In the genomic region with DNA sequence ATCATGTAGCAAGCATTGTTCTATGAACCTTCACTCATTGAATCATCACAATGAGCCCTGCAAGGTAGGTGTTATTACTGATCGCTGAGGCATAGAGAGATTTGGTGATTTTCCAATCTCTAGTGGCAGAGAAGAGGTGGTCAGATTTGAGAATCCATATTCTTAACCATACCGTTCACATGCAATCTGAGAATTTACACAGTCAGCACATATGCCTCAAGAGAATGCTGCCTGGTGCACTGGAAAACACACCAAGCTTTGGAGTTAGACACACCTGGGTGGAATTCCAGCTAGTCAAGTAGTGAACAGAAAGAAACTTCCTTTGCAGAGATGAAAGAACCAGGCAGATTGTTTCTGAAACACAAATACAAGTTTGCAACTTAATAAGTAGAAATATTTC, we compare ENCODE assay signal across 15 cellular contexts.
A peak's percentile ranks its signal among the peaks of the same experiment; 100 is the strongest.
DNase-seq lines count a peak whose midpoint lies in the region; ATAC-seq, FAIRE-seq and TF ChIP-seq lines count a peak whose summit lies in the region.
"Had no signal": no experiment of that assay in that cellular context is flagged by ENCODE, and none has a peak within 500 bp of the region (broad histone marks: within the 10 kb centered on the region; RNA-seq: fewer than 3 reads in every experiment).

No MANE protein-coding gene starts in this region.

- no peak for TF ChIP-seq POLR2A in K562 (conservative IDR thresholded peaks at IDR 0.05)

- no peak overlapping the region for H2AFZ ChIP-seq in K562 (ENCODE audit: low read depth, low read length)

- H4K20me1 ChIP-seq in K562 (replicated peaks; ENCODE audit: control insufficient read depth, insufficient read depth, low read length), result no peaks in the 10 kb centered on the region
- H4K20me1 ChIP-seq: BLaER1 treated with 17β-estradiol and CSF1 and Interleukin-3, amounts not matched to agents 10 nM and 100 nM had no signal

- H3K27me3 ChIP-seq in K562 (ENCODE audit: control insufficient read depth in 2 of 2, insufficient read depth in 2 of 2, low read length in 2 of 2) (peaks cover 0 to 5% of the 10 kb centered on the region in 2 experiments; a peak in 1 of 5 replicates), lower lobe of right lung (ENCODE audit: low read depth) (no peaks in the 10 kb centered on the region)
- H3K27me3 ChIP-seq: BLaER1 treated with 17β-estradiol and CSF1 and Interleukin-3, amounts not matched to agents 10 nM and 100 nM had no signal

- intact Hi-C loops in K562 (cut with micrococcal nuclease), result no loop called here
- intact Hi-C loops in lower lobe of right lung (cut with DNase I), result no loop called here

- H3K27ac Mint-ChIP-seq in naive thymus-derived CD8-positive, alpha-beta T cell, result no peak overlapping the region
- H3K27ac Mint-ChIP-seq: CD4-positive, CD25-positive, alpha-beta regulatory T cell had no signal

- no peak overlapping the region for H3K9ac ChIP-seq in K562 (ENCODE audit: insufficient read depth in 1 of 2, low read depth in 2 of 2, low read length in 2 of 2)
- H3K9ac ChIP-seq: BLaER1 treated with 17β-estradiol and CSF1 and Interleukin-3, amounts not matched to agents 10 nM and 100 nM had no signal

- H3K9me1 ChIP-seq in K562 (ENCODE audit: control insufficient read depth, insufficient read depth, low read length), result no peaks in the 10 kb centered on the region

- no peak for TF ChIP-seq RAD21 in K562 (CRISPR knock-in tag; conservative IDR thresholded peaks at IDR 0.05 in 1 of 2, IDR thresholded peaks at IDR 0.05 in 1 of 2)

- H3K27me3 Mint-ChIP-seq in naive thymus-derived CD8-positive, alpha-beta T cell, result peaks cover 0 to 4% (median 0%) of the 10 kb centered on the region in 5 donors

- H3K9me3 Mint-ChIP-seq in naive thymus-derived CD8-positive, alpha-beta T cell, result peaks cover 0 to 2% (median 0%) of the 10 kb centered on the region in 9 donors
- H3K9me3 Mint-ChIP-seq: CD4-positive, CD25-positive, alpha-beta regulatory T cell had no signal

- H3K36me3 ChIP-seq in K562 (ENCODE audit: control insufficient read depth, insufficient read depth, low read length) (no peaks in the 10 kb centered on the region), lower lobe of right lung (no peaks in the 10 kb centered on the region)
- H3K36me3 ChIP-seq: BLaER1 treated with 17β-estradiol and CSF1 and Interleukin-3, amounts not matched to agents 10 nM and 100 nM had no signal

- DNase-seq in NCI-H748 (lab: John Stamatoyannopoulos, UW; ENCODE audit: unreplicated experiment) (peak; percentile 16), NCI-H748 treated with DMSO at 0.1 percent for 48 hours (lab: John Stamatoyannopoulos, UW) (no peak), NCI-H345 treated with DMSO at 0.1 percent for 48 hours (lab: John Stamatoyannopoulos, UW; ENCODE audit: unreplicated experiment) (peak; percentile 17), K562 (ENCODE audit: extremely low read depth in 1 of 4, low spot score in 3 of 4) (no peak), lower lobe of right lung (no peak)
- no peak for DNase-seq in naive thymus-derived CD8-positive, alpha-beta T cell
- DNase-seq: 8988T; ACHN; CD4-positive, CD25-positive, alpha-beta regulatory T cell; DMS53; GF-D8 had no signal

- in situ Hi-C loops in K562 (cut with MboI), result no loop called here

- no peak overlapping the region for H3K4me3 Mint-ChIP-seq in naive thymus-derived CD8-positive, alpha-beta T cell
- H3K4me3 Mint-ChIP-seq: CD4-positive, CD25-positive, alpha-beta regulatory T cell had no signal

- no peak for TF ChIP-seq EP300 in K562 (IDR thresholded peaks at IDR 0.05; ENCODE audit: low read length)

- no peak for FAIRE-seq in K562 (lab: Jason Lieb, UNC)
- FAIRE-seq: GM19239 had no signal

- CTCF ChIA-PET in K562 (lab: Yijun Ruan, JAX; ENCODE audit: low intra/inter-chr PET ratio), result no interaction called here

- no peak overlapping the region for H3K4me2 ChIP-seq in K562 (ENCODE audit: insufficient read depth, low read length)
- H3K4me2 ChIP-seq: BLaER1 treated with 17β-estradiol and CSF1 and Interleukin-3, amounts not matched to agents 10 nM and 100 nM had no signal

- ATAC-seq in K562, result no peak
- ATAC-seq in lower lobe of right lung, result no peak
- ATAC-seq in GM21390 (IDR thresholded peaks at IDR 0.05; ENCODE audit: unreplicated experiment), result no peak
- ATAC-seq in naive thymus-derived CD8-positive, alpha-beta T cell, result no peak
- ATAC-seq: HCT116 had no signal

- no peak for TF ChIP-seq CTCF in K562 (IDR thresholded peaks at IDR 0.05 in 2 of 3, conservative IDR thresholded peaks at IDR 0.05 in 1 of 3; ENCODE audit: insufficient read depth in 2 of 3, low read depth in 1 of 3, low read length in 3 of 3)
- TF ChIP-seq CTCF in lower lobe of right lung (IDR thresholded peaks at IDR 0.05), result no peak

- POLR2A ChIA-PET in K562 (lab: Yijun Ruan, JAX), result interaction anchor here (1.5 kb wide), 1 partner anchor 10 kb away, joined by 3 read pairs; no protein-coding TSS in a partner anchor
- POLR2A ChIA-PET in naive thymus-derived CD8-positive, alpha-beta T cell (lab: Charles Lee), result no interaction called here

- WGBS in K562 (ENCODE audit: insufficient coverage, low coverage, missing lambda C conversion rate), result 4% methylated on average over 2 of the region's 2 CpGs

- no peaks in the 10 kb centered on the region for H3K36me3 Mint-ChIP-seq in naive thymus-derived CD8-positive, alpha-beta T cell
- H3K36me3 Mint-ChIP-seq: CD4-positive, CD25-positive, alpha-beta regulatory T cell had no signal

- H3K27ac ChIP-seq in K562 (ENCODE audit: extremely low read depth, low read depth, low read length), result no peak overlapping the region
- H3K27ac ChIP-seq in lower lobe of right lung, result no peak overlapping the region
- H3K27ac ChIP-seq: BLaER1 treated with 17β-estradiol and CSF1 and Interleukin-3, amounts not matched to agents 10 nM and 100 nM had no signal

- H3K9me3 ChIP-seq in K562 (replicated peaks; ENCODE audit: control insufficient read depth, insufficient read depth, low read depth, low read length) (no peaks in the 10 kb centered on the region), lower lobe of right lung (no peaks in the 10 kb centered on the region)
- H3K9me3 ChIP-seq: BLaER1 treated with 17β-estradiol and CSF1 and Interleukin-3, amounts not matched to agents 10 nM and 100 nM had no signal

- H3K79me2 ChIP-seq in K562 (ENCODE audit: control insufficient read depth, insufficient read depth, low read length), result no peaks in the 10 kb centered on the region

- peaks cover 0 to 5% (median 1%) of the 10 kb centered on the region in 4 donors for H3K4me1 Mint-ChIP-seq in naive thymus-derived CD8-positive, alpha-beta T cell
- H3K4me1 Mint-ChIP-seq: CD4-positive, CD25-positive, alpha-beta regulatory T cell had no signal

- H3K4me3 ChIP-seq in K562 (no peak overlapping the region), lower lobe of right lung (no peak overlapping the region)
- H3K4me3 ChIP-seq: BLaER1 treated with 17β-estradiol and CSF1 and Interleukin-3, amounts not matched to agents 10 nM and 100 nM had no signal

- H3K4me1 ChIP-seq in K562 (replicated peaks in 1 of 2; ENCODE audit: control insufficient read depth in 2 of 2, insufficient read depth in 2 of 2, low read length in 2 of 2), result no peaks in the 10 kb centered on the region
- no peaks in the 10 kb centered on the region for H3K4me1 ChIP-seq in lower lobe of right lung

- no TSS peak for BruUV-seq in K562 (replicated peaks; lab: Mats Ljungman, UMichigan)

TF ChIP-seq in K562, 482 proteins besides CTCF, POLR2A, EP300 and RAD21 (continues in another document):
- TF ChIP-seq, protein P1, sequence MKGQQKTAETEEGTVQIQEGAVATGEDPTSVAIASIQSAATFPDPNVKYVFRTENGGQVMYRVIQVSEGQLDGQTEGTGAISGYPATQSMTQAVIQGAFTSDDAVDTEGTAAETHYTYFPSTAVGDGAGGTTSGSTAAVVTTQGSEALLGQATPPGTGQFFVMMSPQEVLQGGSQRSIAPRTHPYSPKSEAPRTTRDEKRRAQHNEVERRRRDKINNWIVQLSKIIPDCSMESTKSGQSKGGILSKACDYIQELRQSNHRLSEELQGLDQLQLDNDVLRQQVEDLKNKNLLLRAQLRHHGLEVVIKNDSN (CRISPR knock-in tag; IDR thresholded peaks at IDR 0.05), result no peak
- TF ChIP-seq, protein P2, sequence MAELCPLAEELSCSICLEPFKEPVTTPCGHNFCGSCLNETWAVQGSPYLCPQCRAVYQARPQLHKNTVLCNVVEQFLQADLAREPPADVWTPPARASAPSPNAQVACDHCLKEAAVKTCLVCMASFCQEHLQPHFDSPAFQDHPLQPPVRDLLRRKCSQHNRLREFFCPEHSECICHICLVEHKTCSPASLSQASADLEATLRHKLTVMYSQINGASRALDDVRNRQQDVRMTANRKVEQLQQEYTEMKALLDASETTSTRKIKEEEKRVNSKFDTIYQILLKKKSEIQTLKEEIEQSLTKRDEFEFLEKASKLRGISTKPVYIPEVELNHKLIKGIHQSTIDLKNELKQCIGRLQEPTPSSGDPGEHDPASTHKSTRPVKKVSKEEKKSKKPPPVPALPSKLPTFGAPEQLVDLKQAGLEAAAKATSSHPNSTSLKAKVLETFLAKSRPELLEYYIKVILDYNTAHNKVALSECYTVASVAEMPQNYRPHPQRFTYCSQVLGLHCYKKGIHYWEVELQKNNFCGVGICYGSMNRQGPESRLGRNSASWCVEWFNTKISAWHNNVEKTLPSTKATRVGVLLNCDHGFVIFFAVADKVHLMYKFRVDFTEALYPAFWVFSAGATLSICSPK (IDR thresholded peaks at IDR 0.05; ENCODE audit: borderline replicate concordance), result no peak
- TF ChIP-seq MAFF (IDR thresholded peaks at IDR 0.05; ENCODE audit: low read length), result peak; percentile 58
- TF ChIP-seq MAFG (tag; conservative IDR thresholded peaks at IDR 0.05), result peak; percentile 46

Comparison
In these comparisons a context has a peak if more than half of its experiments do, and no peak if none do; other contexts are left out.
1. DNase-seq: peak in NCI-H748 (single experiment) and NCI-H345 treated with DMSO at 0.1 percent for 48 hours (single experiment); none in NCI-H748 treated with DMSO at 0.1 percent for 48 hours (single experiment), K562 (0 of 4), lower lobe of right lung (single experiment) and naive thymus-derived CD8-positive, alpha-beta T cell (0 of 10).